ENCODE assay signal across 8 cellular contexts in the genomic region with DNA sequence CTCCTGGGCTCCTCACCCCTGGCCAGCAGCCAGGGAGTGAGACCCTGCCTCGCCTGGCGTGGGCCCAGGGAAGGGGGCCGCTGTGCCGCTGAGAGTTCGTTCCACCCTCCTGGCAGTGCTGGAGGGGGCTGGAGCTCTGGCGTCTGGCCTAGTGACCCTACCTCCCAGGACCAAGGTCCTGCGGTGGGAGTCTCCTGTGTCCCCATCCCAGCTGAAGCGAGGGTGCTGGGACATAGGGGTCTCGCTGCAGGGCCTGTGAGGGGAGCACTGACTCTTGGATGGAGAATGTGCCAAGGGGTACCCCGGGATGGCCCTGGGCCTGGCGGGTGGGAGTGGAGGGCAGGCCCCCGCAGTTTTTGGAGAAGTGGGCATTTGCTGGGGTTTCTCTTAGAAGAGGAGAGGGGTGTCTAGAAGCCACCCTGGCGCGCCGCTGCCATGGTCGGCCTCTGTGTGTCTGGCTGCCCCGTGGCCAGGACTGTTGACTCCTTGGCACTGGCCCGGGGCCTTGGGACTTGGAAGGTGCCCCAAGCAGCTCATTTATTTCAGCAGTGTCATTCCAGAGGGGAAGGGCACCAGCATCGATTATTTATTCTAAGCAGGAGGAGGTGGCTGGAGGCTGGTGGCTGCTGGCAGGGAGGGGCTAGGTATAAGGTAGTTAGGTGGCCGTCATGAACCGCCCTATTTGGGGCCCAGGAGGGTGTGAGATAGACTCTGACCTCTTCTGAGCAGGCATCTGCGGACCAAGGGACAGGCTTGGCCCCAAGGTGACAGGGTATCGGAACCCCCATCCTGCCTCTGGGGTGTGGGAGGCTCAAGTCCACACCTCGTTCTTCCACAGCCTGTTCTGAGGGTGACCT. TPM values are rescaled to one million over a fixed set of nuclear protein-coding genes. Genes with fewer than 3 reads are reported as not detected.
DNase-seq lines count a peak whose midpoint lies in the region; ATAC-seq and TF ChIP-seq lines count a peak whose summit lies in the region.

No MANE protein-coding gene starts in this region.

- H3K9ac ChIP-seq in trophoblast cell (ENCODE audit: low read length), result peak overlapping the region; percentile 28

- CTCF ChIA-PET in WTC11 (lab: Charles Lee), result interaction anchor here (1.1 to 1.2 kb wide), 2 partner anchors 50 to 249 kb away, joined by 3 read pairs; no protein-coding TSS in a partner anchor

- H3K4me1 ChIP-seq in DOHH2 (ENCODE audit: control insufficient read depth, low read length), result peaks cover 56% of the 10 kb centered on the region
- H3K4me1 ChIP-seq in trophoblast cell (ENCODE audit: control insufficient read depth in 1 of 2, insufficient read depth in 2 of 2, low read length in 2 of 2), result peaks cover 2 to 8% of the 10 kb centered on the region in 2 experiments

- H2BK120ac ChIP-seq in trophoblast cell (ENCODE audit: insufficient read depth, low read length, poor library complexity), result no peak overlapping the region

- peak overlapping the region; percentile 7 for H3K18ac ChIP-seq in trophoblast cell (ENCODE audit: low read length)

- H3K36me3 ChIP-seq in DOHH2 (ENCODE audit: control insufficient read depth, low read length), result peaks cover 13% of the 10 kb centered on the region
- H3K36me3 ChIP-seq in trophoblast cell (ENCODE audit: control insufficient read depth in 1 of 2, insufficient read depth in 2 of 2, low read length in 2 of 2), result peaks cover 2 to 4% of the 10 kb centered on the region in 2 experiments

- DNase-seq in WTC11 (ENCODE audit: low spot score) (no peak), Right ventricle myocardium superior (peak; percentile 70), trophoblast cell (no peak)
- DNase-seq in activated CD4-positive, CD25-positive, alpha-beta regulatory T cell treated with anti-CD3 and anti-CD28 coated beads, Interleukin-2, amount 50 U/mL, for 72 hours, result no peak
- no peak for DNase-seq in activated CD4-positive, alpha-beta T cell treated with anti-CD3 and anti-CD28 coated beads, Interleukin-2, amount 50 U/mL, for 48 hours

- no peak overlapping the region for H3K4ac ChIP-seq in trophoblast cell (ENCODE audit: low read depth, low read length)

- no peak for TF ChIP-seq CTCF in DOHH2 (IDR thresholded peaks at IDR 0.05; ENCODE audit: low read depth, low read length, poor library complexity, severe bottlenecking)
- no peak for TF ChIP-seq CTCF in WTC11 (IDR thresholded peaks at IDR 0.05)

- no peaks in the 10 kb centered on the region for H3K27me3 Mint-ChIP-seq in WTC11 (ENCODE audit: low read depth)

- peaks cover 63% of the 10 kb centered on the region for H3K79me2 ChIP-seq in DOHH2 (ENCODE audit: control insufficient read depth, low read length)
- H3K79me2 ChIP-seq in trophoblast cell (ENCODE audit: control insufficient read depth, insufficient read depth, low read length, poor library complexity), result peaks cover 6% of the 10 kb centered on the region

- no peaks in the 10 kb centered on the region for H3K9me2 ChIP-seq in DOHH2 (replicated peaks; ENCODE audit: control insufficient read depth, low read length)

- peaks cover 13% of the 10 kb centered on the region for H3K4me1 Mint-ChIP-seq in WTC11

- no peak overlapping the region for H4K8ac ChIP-seq in trophoblast cell (ENCODE audit: low read depth, low read length)

- peak overlapping the region; percentile 1 for H4K12ac ChIP-seq in trophoblast cell (ENCODE audit: low read depth, low read length)

- H3K79me1 ChIP-seq in trophoblast cell (ENCODE audit: low read length), result peaks cover 15% of the 10 kb centered on the region

- peaks cover 2% of the 10 kb centered on the region; the same call in 1 of the 2 replicates for H4K20me1 ChIP-seq in DOHH2 (ENCODE audit: control insufficient read depth, insufficient read depth, low read depth, low read length)

- no CpG with 5 or more reads among the region's 24 CpGs for WGBS in trophoblast cell (ENCODE audit: extremely low coverage, insufficient coverage, insufficient read length)

- H3F3A ChIP-seq in DOHH2 (ENCODE audit: control insufficient read depth, insufficient read depth), result peaks cover 10% of the 10 kb centered on the region

- peak overlapping the region; percentile 6 for H3K14ac ChIP-seq in trophoblast cell (ENCODE audit: low read length)

- ATAC-seq in WTC11 (no peak), Right ventricle myocardium superior (ENCODE audit: poor library complexity) (peak; percentile 74), HG02981 (IDR thresholded peaks at IDR 0.05; ENCODE audit: unreplicated experiment) (no peak), HG02610 (IDR thresholded peaks at IDR 0.05; ENCODE audit: unreplicated experiment) (no peak)

- H3K9me3 Mint-ChIP-seq in WTC11, result no peaks in the 10 kb centered on the region

- no peak overlapping the region for H4K91ac ChIP-seq in trophoblast cell (ENCODE audit: low read depth, low read length)

- peak overlapping the region; percentile 60 for H3K4me3 Mint-ChIP-seq in WTC11

- POLR2A ChIA-PET in WTC11 (lab: Charles Lee), result no interaction called here

- H3K36me3 Mint-ChIP-seq in WTC11, result no peaks in the 10 kb centered on the region

- H2BK12ac ChIP-seq in trophoblast cell (ENCODE audit: low read length), result no peak overlapping the region

- no peak overlapping the region for H2BK5ac ChIP-seq in trophoblast cell (ENCODE audit: low read depth, low read length, poor library complexity)

- H3K23ac ChIP-seq in trophoblast cell (ENCODE audit: low read length), result no peak overlapping the region

- H3K27ac Mint-ChIP-seq in WTC11, result no peak overlapping the region; the same call in 1 of the 2 replicates

- H3K27me3 ChIP-seq in DOHH2 (ENCODE audit: control insufficient read depth, low read length) (no peaks in the 10 kb centered on the region), trophoblast cell (ENCODE audit: insufficient read depth, low read length) (no peaks in the 10 kb centered on the region)

- no peak overlapping the region for H2AK5ac ChIP-seq in trophoblast cell (ENCODE audit: low read length)

- intact Hi-C loops in Right ventricle myocardium superior (cut with DNase I), result loop anchor here (10.0 kb wide), 1 partner anchor 80 kb away; no protein-coding TSS in a partner anchor

- H3K27ac ChIP-seq in DOHH2 (ENCODE audit: low read depth, low read length), result no peak overlapping the region
- H3K27ac ChIP-seq in trophoblast cell (ENCODE audit: low read depth, low read length), result no peak overlapping the region

- H3K4me3 ChIP-seq in DOHH2 (ENCODE audit: low read length) (peak overlapping the region; percentile 78), trophoblast cell (ENCODE audit: low read depth, low read length) (peak overlapping the region; percentile 78)

- H3K4me2 ChIP-seq in DOHH2 (ENCODE audit: low read length) (peak overlapping the region; percentile 79), trophoblast cell (ENCODE audit: low read length) (peak overlapping the region; percentile 76)

- H3K9me3 ChIP-seq in DOHH2 (ENCODE audit: control insufficient read depth, insufficient read depth, low read length), result peaks cover 9% of the 10 kb centered on the region; the same call in 1 of the 2 replicates
- peaks cover 2% of the 10 kb centered on the region for H3K9me3 ChIP-seq in trophoblast cell (ENCODE audit: insufficient read depth, low read depth, low read length)

- H2AFZ ChIP-seq in trophoblast cell (ENCODE audit: insufficient read depth, low read length, poor library complexity), result no peak overlapping the region

TF ChIP-seq in WTC11, 78 proteins besides CTCF, POLR2A, EP300 and RAD21:
- TF ChIP-seq ZNF121 (CRISPR knock-in tag; IDR thresholded peaks at IDR 0.05) (peak; percentile 96), NR1H2 (CRISPR knock-in tag; IDR thresholded peaks at IDR 0.05) (no peak)

RNA-seq across cellular contexts. Expression of a gene that starts 1.5 kb away (rescaled TPM):
- total RNA-seq in WTC11 (2021) (41.6 to 43.5 TPM (median 42.9 TPM) in 3 replicates), Right ventricle myocardium superior (21.7 TPM)
- polyA plus RNA-seq in trophoblast cell (2013), result 20.3 and 24.6 TPM in 2 replicates
